ENCODE assay signal across 1 cellular context in the genomic region with DNA sequence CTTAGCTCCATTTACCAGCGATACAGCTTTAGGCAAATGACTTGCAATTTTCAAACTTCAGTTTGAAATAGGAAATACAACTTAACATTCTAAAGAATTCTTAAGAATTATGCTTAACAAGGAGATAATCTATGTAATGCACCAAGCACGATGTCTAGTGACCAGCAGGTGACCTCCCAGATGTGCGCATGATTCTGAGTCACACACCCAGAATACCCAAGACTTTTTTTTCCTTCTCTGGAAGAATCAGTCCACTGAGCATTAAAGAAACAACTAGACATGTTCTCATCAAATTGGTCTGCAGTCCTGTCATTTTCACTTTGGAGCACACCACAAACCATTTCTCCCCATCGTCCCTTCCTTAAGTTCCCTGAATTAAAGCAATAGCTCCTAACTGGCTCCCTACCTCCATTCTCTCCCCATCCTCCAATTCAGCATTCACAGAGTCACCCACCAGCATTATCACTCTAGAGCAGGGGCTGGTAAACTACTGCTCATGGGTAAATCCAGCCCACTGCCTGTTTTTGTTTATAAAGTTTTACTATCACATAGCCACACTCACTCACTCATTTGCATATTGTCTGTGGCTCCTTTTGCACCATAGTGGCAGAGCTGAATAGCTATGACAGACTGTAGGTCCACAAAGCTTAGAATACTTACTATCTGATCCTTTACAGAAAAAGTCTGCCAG.
TF ChIP-seq lines count a peak whose summit lies in the region.

No MANE protein-coding gene starts in this region.

TF ChIP-seq in SK-N-SH, 30 proteins besides CTCF, POLR2A, EP300 and RAD21:
- no peak for TF ChIP-seq JUND (IDR thresholded peaks at IDR 0.05)
- peak; percentile 26; the same call in 1 of the 2 replicates for TF ChIP-seq RXRA (IDR thresholded peaks at IDR 0.05; ENCODE audit: borderline replicate concordance, low read depth)
- TF ChIP-seq GABPA (IDR thresholded peaks at IDR 0.05; ENCODE audit: low read depth), result no peak
- no peak for TF ChIP-seq FOXJ3 (CRISPR knock-in tag; IDR thresholded peaks at IDR 0.05)
- TF ChIP-seq IRF3 (IDR thresholded peaks at IDR 0.05; ENCODE audit: low read depth, low read length), result no peak
- no peak for TF ChIP-seq SMC3 (IDR thresholded peaks at IDR 0.05; ENCODE audit: low read depth, low read length)
